ENCODE assay signal across 11 cellular contexts in the genomic region with DNA sequence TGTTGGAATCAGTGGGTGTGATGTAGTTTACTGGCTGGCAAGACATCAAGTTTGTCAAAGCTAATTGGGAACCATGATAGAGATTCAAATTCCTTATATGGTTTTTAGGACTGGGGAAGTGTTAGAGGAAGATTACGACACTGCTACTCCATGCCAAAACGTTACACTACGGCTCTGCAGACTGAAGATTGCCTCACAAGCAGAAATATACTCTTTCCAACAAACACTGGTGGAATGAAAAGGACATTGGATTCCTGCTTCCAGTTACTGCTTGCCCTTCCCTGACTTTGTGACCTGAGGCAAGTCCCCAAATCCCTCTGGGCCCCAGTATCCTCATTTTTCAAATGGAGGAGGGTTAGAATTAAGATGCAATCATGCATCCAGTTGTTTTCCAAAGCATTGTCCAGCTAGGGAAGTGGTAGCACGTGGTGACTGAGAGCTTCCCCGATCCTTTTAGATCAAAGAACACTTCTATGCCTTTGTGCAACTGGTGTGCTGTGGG.
DNase-seq lines count a peak whose midpoint lies in the region; ATAC-seq, FAIRE-seq and TF ChIP-seq lines count a peak whose summit lies in the region.
"Had no signal": no experiment of that assay in that cellular context is flagged by ENCODE, and none has a peak within 500 bp of the region (broad histone marks: within the 10 kb centered on the region; RNA-seq: fewer than 3 reads in every experiment).

No MANE protein-coding gene starts in this region.

- FAIRE-seq in urothelium cell line (lab: Jason Lieb, UNC): peak; percentile 72
- FAIRE-seq: A204.1 had no signal

- no peak overlapping the region for H3K4me3 ChIP-seq in mammary epithelial cell (replicated peaks in 1 of 3; ENCODE audit: insufficient read depth in 1 of 3, low read depth in 2 of 3, low read length in 3 of 3)

- H3K9me3 ChIP-seq in mammary epithelial cell (replicated peaks; ENCODE audit: insufficient read depth, low read length): no peaks in the 10 kb centered on the region

- in situ Hi-C loops in mammary epithelial cell (cut with MboI; ENCODE audit: low sequenced_read_pairs in 2 of 2): no loop called here

- no peaks in the 10 kb centered on the region for H3K79me2 ChIP-seq in mammary epithelial cell (ENCODE audit: insufficient read depth, low read length)

- dilution Hi-C loops in mammary epithelial cell (cut with HindIII; ENCODE audit: low sequenced_read_pairs): no loop called here

- no peak overlapping the region for H3K27ac ChIP-seq in mammary epithelial cell (ENCODE audit: insufficient read depth, low read depth, low read length)

- no peaks in the 10 kb centered on the region for H3K9me3 Mint-ChIP-seq in memory B cell
- H3K9me3 Mint-ChIP-seq: central memory CD8-positive, alpha-beta T cell; T-helper 1 cell treated with Interleukin-12 subunit alpha and Interleukin-12 subunit beta and Interleukin-4 antibody, amounts not matched to agents 30 μg/mL and 1 μg/mL, for 36 hours had no signal

- H3K9ac ChIP-seq in mammary epithelial cell (ENCODE audit: insufficient read depth, low read length): no peak overlapping the region

- H3K4me1 ChIP-seq in mammary epithelial cell (ENCODE audit: insufficient read depth, low read length): peaks cover 3% of the 10 kb centered on the region

- H3K36me3 Mint-ChIP-seq in memory B cell: no peaks in the 10 kb centered on the region

- CTCF ChIA-PET in mammary epithelial cell (lab: Charles Lee; ENCODE audit: low non-redundant PET): no interaction called here

- no peak for ATAC-seq in memory B cell (ENCODE audit: low read depth)

- H2AFZ ChIP-seq in mammary epithelial cell (ENCODE audit: low read depth, low read length): peak overlapping the region; percentile 62

- H3K27ac Mint-ChIP-seq in memory B cell: peak overlapping the region; percentile 50
- H3K27ac Mint-ChIP-seq: T-helper 1 cell treated with Interleukin-12 subunit alpha and Interleukin-12 subunit beta and Interleukin-4 antibody, amounts not matched to agents 30 μg/mL and 1 μg/mL, for 36 hours had no signal

- no peaks in the 10 kb centered on the region for H3K27me3 Mint-ChIP-seq in memory B cell

- DNase-seq in NCI-H82 (lab: John Stamatoyannopoulos, UW) (peak; percentile 49), NCI-H82 treated with DMSO at 0.1 percent for 48 hours (lab: John Stamatoyannopoulos, UW; ENCODE audit: unreplicated experiment) (no peak), mammary epithelial cell (peak; percentile 21), memory B cell (ENCODE audit: low spot score in 2 of 2) (no peak), urothelium cell line (ENCODE audit: low spot score) (no peak), C1 segment of cervical spinal cord (lab: John Stamatoyannopoulos, UW) (no peak), GM20000 (ENCODE audit: low spot score) (no peak), NCI-H748 (lab: John Stamatoyannopoulos, UW; ENCODE audit: unreplicated experiment) (no peak)

- TF ChIP-seq CTCF in mammary epithelial cell (conservative IDR thresholded peaks at IDR 0.05 in 1 of 2, IDR thresholded peaks at IDR 0.05 in 1 of 2; ENCODE audit: extremely low read depth in 1 of 2, insufficient read depth in 1 of 2, low read depth in 1 of 2, low read length in 2 of 2): no peak
- TF ChIP-seq CTCF in GM20000 (IDR thresholded peaks at IDR 0.05; ENCODE audit: extremely low read depth, missing control alignments): no peak

- H4K20me1 ChIP-seq in mammary epithelial cell (ENCODE audit: insufficient read depth, low read length): no peaks in the 10 kb centered on the region

- no peak overlapping the region for H3K4me3 Mint-ChIP-seq in memory B cell
- H3K4me3 Mint-ChIP-seq: central memory CD8-positive, alpha-beta T cell; T-helper 1 cell treated with Interleukin-12 subunit alpha and Interleukin-12 subunit beta and Interleukin-4 antibody, amounts not matched to agents 30 μg/mL and 1 μg/mL, for 36 hours had no signal

- 10% methylated on average over 5 of the region's 5 CpGs for WGBS in mammary epithelial cell (ENCODE audit: low coverage, missing lambda C conversion rate)

- H3K4me1 Mint-ChIP-seq in memory B cell: peaks cover 8% of the 10 kb centered on the region
- H3K4me1 Mint-ChIP-seq: central memory CD8-positive, alpha-beta T cell had no signal

- BruUV-seq in mammary epithelial cell (replicated peaks; lab: Mats Ljungman, UMichigan): no TSS peak

- no peak overlapping the region for H3K4me2 ChIP-seq in mammary epithelial cell (ENCODE audit: insufficient read depth, low read depth, low read length)

- intact Hi-C loops in mammary epithelial cell (cut with micrococcal nuclease): no loop called here

- H3K27me3 ChIP-seq in mammary epithelial cell (ENCODE audit: insufficient read depth, low read length): no peaks in the 10 kb centered on the region

- no peaks in the 10 kb centered on the region for H3K36me3 ChIP-seq in mammary epithelial cell (ENCODE audit: insufficient read depth, low read length)

Comparison
In these comparisons a context has a peak if more than half of its experiments do, and no peak if none do; other contexts are left out.
1. DNase-seq: peak in NCI-H82 (single experiment) and mammary epithelial cell (single experiment); none in NCI-H82 treated with DMSO at 0.1 percent for 48 hours (single experiment), memory B cell (0 of 2), urothelium cell line (single experiment), C1 segment of cervical spinal cord (0 of 14), GM20000 (single experiment) and NCI-H748 (single experiment).